Comparison of ENCODE assay signal across 14 cellular contexts in genomic region chr1:226772456-226773139, GRCh38. TPM values are rescaled to one million over a fixed set of nuclear protein-coding genes. Genes with fewer than 3 reads are reported as not detected.
DNase-seq lines count a peak whose midpoint lies in the region; ATAC-seq, FAIRE-seq and TF ChIP-seq lines count a peak whose summit lies in the region.
"Had no signal": no experiment of that assay in that cellular context is flagged by ENCODE, and none has a peak within 500 bp of the region (broad histone marks: within the 10 kb centered on the region; RNA-seq: fewer than 3 reads in every experiment).

No MANE protein-coding gene starts in this region.

- in situ Hi-C loops in transverse colon (cut with MboI; ENCODE audit: low pct_ligation_motif_present in 1 of 4, low pct_unique_long_range_greater_than_20kb in 1 of 4, low sequenced_read_pairs in 3 of 4): no loop called here

- H3K9ac ChIP-seq in Loucy (ENCODE audit: low read depth, low read length, poor library complexity, severe bottlenecking): no peak overlapping the region

- H3K27ac ChIP-seq in transverse colon: no peak overlapping the region
- H3K27ac ChIP-seq: colonic mucosa, Peyer's patch, VCaP had no signal

- peak; percentile 42 for FAIRE-seq in GM12892 (lab: Jason Lieb, UNC)
- FAIRE-seq: frontal cortex had no signal

- no peaks in the 10 kb centered on the region for H3K36me3 ChIP-seq in Loucy (ENCODE audit: insufficient read depth, low read length)
- no peaks in the 10 kb centered on the region for H3K36me3 ChIP-seq in transverse colon
- H3K36me3 ChIP-seq: colonic mucosa, Peyer's patch had no signal

- no peaks in the 10 kb centered on the region for H3F3A ChIP-seq in Loucy (ENCODE audit: low read depth)

- ATAC-seq in GM21360 (IDR thresholded peaks at IDR 0.05; ENCODE audit: unreplicated experiment) (peak; percentile 87), HG03025 (IDR thresholded peaks at IDR 0.05; ENCODE audit: low FRiP score, unreplicated experiment) (peak; percentile 75)
- no peak for ATAC-seq in stimulated activated naive CD8-positive, alpha-beta T cell treated with anti-CD3 and anti-CD28 coated beads, Interleukin-15, Interleukin-2, amounts not matched to agents 100 U/mL and 50 U/mL, for 24 hours

- H3K4me3 ChIP-seq in Loucy (ENCODE audit: low read length, poor library complexity, severe bottlenecking) (no peak overlapping the region), transverse colon (no peak overlapping the region)
- H3K4me3 ChIP-seq: colonic mucosa, Peyer's patch had no signal

- H3K4me1 ChIP-seq in Loucy (ENCODE audit: insufficient read depth, low read length, poor library complexity, severe bottlenecking) (no peaks in the 10 kb centered on the region), transverse colon (no peaks in the 10 kb centered on the region)
- H3K4me1 ChIP-seq: colonic mucosa, Peyer's patch had no signal

- no peak overlapping the region for H3K4me2 ChIP-seq in Loucy (ENCODE audit: low read depth, low read length, poor library complexity, severe bottlenecking)

- 0 out of 2 replicates have a peak overlapping the region, but pooled peaks have one; percentile 23 for H2AFZ ChIP-seq in Loucy (ENCODE audit: low read length)

- no peak for TF ChIP-seq EP300 in transverse colon (IDR thresholded peaks at IDR 0.05; ENCODE audit: low read depth)

- intact Hi-C loops in transverse colon (cut with DNase I; ENCODE audit: low total_unique reads): no loop called here

- H3K9me3 ChIP-seq in Loucy (ENCODE audit: insufficient read depth, low read depth, low read length) (no peaks in the 10 kb centered on the region), transverse colon (no peaks in the 10 kb centered on the region)
- H3K9me3 ChIP-seq: colonic mucosa, Peyer's patch had no signal

- H3K9me2 ChIP-seq in Loucy (replicated peaks; ENCODE audit: low read depth, low read length): no peaks in the 10 kb centered on the region

- DNase-seq in GM12892 (ENCODE audit: insufficient read length): no peak
- no peak for DNase-seq in transverse colon
- DNase-seq in stimulated activated naive CD8-positive, alpha-beta T cell treated with anti-CD3 and anti-CD28 coated beads, Interleukin-15, Interleukin-2, amounts not matched to agents 100 U/mL and 50 U/mL, for 24 hours: no peak
- no peak for DNase-seq in NCI-H774 (lab: John Stamatoyannopoulos, UW)
- no peak for DNase-seq in GF-D8 (lab: John Stamatoyannopoulos, UW)
- DNase-seq: AML-193, colonic mucosa, NCI-H1694 had no signal

- no peak for TF ChIP-seq POLR2A in GM12892 (IDR thresholded peaks at IDR 0.05; ENCODE audit: low read depth, low read length)
- no peak for TF ChIP-seq POLR2A in transverse colon (IDR thresholded peaks at IDR 0.05)

- no peak for TF ChIP-seq CTCF in Loucy (conservative IDR thresholded peaks at IDR 0.05; ENCODE audit: low read length)
- TF ChIP-seq CTCF in transverse colon (IDR thresholded peaks at IDR 0.05): no peak

- H3K79me2 ChIP-seq in Loucy (ENCODE audit: insufficient read depth, low read length): no peaks in the 10 kb centered on the region

- no peaks in the 10 kb centered on the region for H4K20me1 ChIP-seq in Loucy (ENCODE audit: insufficient read depth, low read length, poor library complexity, severe bottlenecking)

- 55 to 62% methylated on average over 5 to 7 of the region's 7 CpGs for WGBS in transverse colon (ENCODE audit: low coverage in 1 of 2), 2 donors

- H3K27me3 ChIP-seq in Loucy (ENCODE audit: insufficient read depth, low read length, poor library complexity, severe bottlenecking) (no peaks in the 10 kb centered on the region), transverse colon (no peaks in the 10 kb centered on the region)
- H3K27me3 ChIP-seq: colonic mucosa, Peyer's patch had no signal

RNA-seq across cellular contexts. Expression of gene ITPKB, which starts 33.5 kb away (rescaled TPM):
- 8.6 TPM for polyA plus RNA-seq in GM12892 (2012; ENCODE audit: missing spikeins)
- 10 to 100 TPM; 14.3 to 57.6 (median 23.7) TPM for total RNA-seq in transverse colon
